In genomic region chr22:46528121-46528610, GRCh38 we compare ENCODE assay signal across 1 cellular context.
A peak's percentile ranks its signal among the peaks of the same experiment; 100 is the strongest.
TF ChIP-seq lines count a peak whose summit lies in the region.

No MANE protein-coding gene starts in this region.

TF ChIP-seq in HepG2, 621 proteins besides CTCF, POLR2A, EP300 and RAD21 (continued from another document and continues in another):
- TF ChIP-seq MTERF4 (CRISPR knock-in tag; IDR thresholded peaks at IDR 0.05), result no peak
- no peak for TF ChIP-seq ZBTB7B (CRISPR knock-in tag; IDR thresholded peaks at IDR 0.05)
- TF ChIP-seq IRF9 (CRISPR knock-in tag; IDR thresholded peaks at IDR 0.05; ENCODE audit: borderline replicate concordance), result no peak
- TF ChIP-seq ESRRA (CRISPR knock-in tag; IDR thresholded peaks at IDR 0.05; ENCODE audit: low read depth), result no peak
- 0 out of 2 replicates have a peak, but pooled peaks have one; percentile 25 for TF ChIP-seq ZNF142 (CRISPR knock-in tag; IDR thresholded peaks at IDR 0.05)
- no peak for TF ChIP-seq MATR3 (CRISPR knock-in tag; IDR thresholded peaks at IDR 0.05)
- TF ChIP-seq CENPBD1 (CRISPR knock-in tag; IDR thresholded peaks at IDR 0.05; ENCODE audit: borderline replicate concordance, low read depth), result no peak
- no peak for TF ChIP-seq YEATS2 (CRISPR knock-in tag; IDR thresholded peaks at IDR 0.05; ENCODE audit: borderline replicate concordance)
- no peak for TF ChIP-seq PHF8 (CRISPR knock-in tag; IDR thresholded peaks at IDR 0.05)
- TF ChIP-seq ATF7-NPFF (CRISPR knock-in tag; IDR thresholded peaks at IDR 0.05; ENCODE audit: low read depth), result no peak
- peak; percentile 37; the same call in 1 of the 2 replicates for TF ChIP-seq CREM (IDR thresholded peaks at IDR 0.05)
- TF ChIP-seq CREM (CRISPR knock-in tag; IDR thresholded peaks at IDR 0.05), result no peak
- TF ChIP-seq KDM5A (IDR thresholded peaks at IDR 0.05; ENCODE audit: borderline replicate concordance, low read length), result no peak
- TF ChIP-seq ADNP (CRISPR knock-in tag; IDR thresholded peaks at IDR 0.05), result no peak
- no peak for TF ChIP-seq ZNF138 (CRISPR knock-in tag; IDR thresholded peaks at IDR 0.05; ENCODE audit: low read depth)
- no peak for TF ChIP-seq PTBP1 (IDR thresholded peaks at IDR 0.05; ENCODE audit: low read depth, low read length, poor library complexity, severe bottlenecking)
- TF ChIP-seq ZHX1 (CRISPR knock-in tag; IDR thresholded peaks at IDR 0.05; ENCODE audit: low read depth), result no peak
- TF ChIP-seq MZF1 (CRISPR knock-in tag; IDR thresholded peaks at IDR 0.05; ENCODE audit: borderline replicate concordance), result no peak
- no peak for TF ChIP-seq HNF1A (IDR thresholded peaks at IDR 0.05; ENCODE audit: low read depth)
- TF ChIP-seq HNF1A (CRISPR knock-in tag; IDR thresholded peaks at IDR 0.05; ENCODE audit: borderline replicate concordance), result peak; percentile 30; the same call in 1 of the 2 replicates
- TF ChIP-seq CEBPG (CRISPR knock-in tag; IDR thresholded peaks at IDR 0.05), result peak; percentile 92
- peak; percentile 53; the same call in 1 of the 2 replicates for TF ChIP-seq HNF1B (CRISPR knock-in tag; IDR thresholded peaks at IDR 0.05)
- TF ChIP-seq ZSCAN21 (CRISPR knock-in tag; IDR thresholded peaks at IDR 0.05; ENCODE audit: borderline replicate concordance), result no peak
- no peak for TF ChIP-seq HMGXB4 (CRISPR knock-in tag; IDR thresholded peaks at IDR 0.05; ENCODE audit: borderline replicate concordance in 1 of 2, low read depth in 1 of 2)
- no peak for TF ChIP-seq RELA (CRISPR knock-in tag; IDR thresholded peaks at IDR 0.05)
- TF ChIP-seq ZNF431 (CRISPR knock-in tag; IDR thresholded peaks at IDR 0.05; ENCODE audit: borderline replicate concordance, low read depth), result no peak
- no peak for TF ChIP-seq ZNF784 (CRISPR knock-in tag; IDR thresholded peaks at IDR 0.05; ENCODE audit: borderline replicate concordance)
- TF ChIP-seq ZNF513 (CRISPR knock-in tag; conservative IDR thresholded peaks at IDR 0.05), result no peak
- TF ChIP-seq SMAD3 (CRISPR knock-in tag; IDR thresholded peaks at IDR 0.05), result no peak
- TF ChIP-seq MIXL1 (CRISPR knock-in tag; IDR thresholded peaks at IDR 0.05), result 0 out of 2 replicates have a peak, but pooled peaks have one; percentile 44
- TF ChIP-seq POLR2AphosphoS2 (IDR thresholded peaks at IDR 0.05; ENCODE audit: low read depth, low read length), result no peak
- no peak for TF ChIP-seq MED13 (CRISPR knock-in tag; IDR thresholded peaks at IDR 0.05)
- TF ChIP-seq BRF2 (CRISPR knock-in tag; IDR thresholded peaks at IDR 0.05), result no peak
- peak; percentile 62 for TF ChIP-seq TCF7 (IDR thresholded peaks at IDR 0.05; ENCODE audit: low read depth)
- peak; percentile 71 for TF ChIP-seq HMG20B (CRISPR knock-in tag; conservative IDR thresholded peaks at IDR 0.05)
